9 cellular contexts compared by ENCODE assay signal in genomic region chr3:21894459-21895083, GRCh38.
DNase-seq lines count a peak whose midpoint lies in the region; ATAC-seq and TF ChIP-seq lines count a peak whose summit lies in the region.
"Had no signal": no experiment of that assay in that cellular context is flagged by ENCODE, and none has a peak within 500 bp of the region (broad histone marks: within the 10 kb centered on the region; RNA-seq: fewer than 3 reads in every experiment).

No MANE protein-coding gene starts in this region.

- H3K4me2 ChIP-seq in PC-9 = no peak overlapping the region
- no peak overlapping the region for H3K4me2 ChIP-seq in fibroblast of lung (ENCODE audit: extremely low read depth, insufficient read depth, low read length)

- intact Hi-C loops in PC-9 (cut with micrococcal nuclease; ENCODE audit: unreplicated experiment) (loop anchor here (5.0 kb wide), 2 partner anchors 1382 to 1667 kb away; no protein-coding TSS in a partner anchor), prostate gland (cut with DNase I) (loop anchor here (5.0 to 10.0 kb wide), 4 partner anchors 142 to 1550 kb away; partner anchors contain the start of gene ZNF385D)

- H3K36me3 Mint-ChIP-seq in activated T-cell treated with anti-CD3 and anti-CD28 coated beads, Interleukin-2, amount 50 U/mL, for 4 hours (ENCODE audit: insufficient read depth) = no peaks in the 10 kb centered on the region

- no TSS peak for BruUV-seq in PC-9 (replicated peaks; lab: Mats Ljungman, UMichigan)

- H2AFZ ChIP-seq in PC-9 (no peak overlapping the region), fibroblast of lung (ENCODE audit: low read length) (no peak overlapping the region)

- 61% methylated on average over 2 of the region's 2 CpGs for WGBS in prostate gland

- in situ Hi-C loops in GM13977 (cut with MboI; ENCODE audit: low pct_unique_long_range_greater_than_20kb, low sequenced_read_pairs, unreplicated experiment) = no loop called here

- H3K4me1 ChIP-seq in PC-9 (replicated peaks; ENCODE audit: insufficient read depth) = no peaks in the 10 kb centered on the region
- H3K4me1 ChIP-seq in fibroblast of lung (ENCODE audit: control insufficient read depth, extremely low read depth, insufficient read depth, low read length) = no peaks in the 10 kb centered on the region
- no peaks in the 10 kb centered on the region for H3K4me1 ChIP-seq in prostate gland (replicated peaks)

- no peak for TF ChIP-seq POLR2A in prostate gland (IDR thresholded peaks at IDR 0.05)

- H3K4me3 ChIP-seq in PC-9 (no peak overlapping the region), fibroblast of lung (replicated peaks in 1 of 4; ENCODE audit: control extremely low read depth in 1 of 4, insufficient read depth in 1 of 4, low read depth in 3 of 4, low read length in 4 of 4) (no peak overlapping the region), prostate gland (no peak overlapping the region)

- no peaks in the 10 kb centered on the region for H3K4me1 Mint-ChIP-seq in activated T-cell treated with anti-CD3 and anti-CD28 coated beads, Interleukin-2, amount 50 U/mL, for 4 hours (ENCODE audit: low read depth)
- H3K4me1 Mint-ChIP-seq: activated B cell treated with CpG ODN at 0.5 μM for 24 hours had no signal

- no peak for ATAC-seq in GM18858 (IDR thresholded peaks at IDR 0.05; ENCODE audit: unreplicated experiment)
- ATAC-seq in activated T-cell treated with anti-CD3 and anti-CD28 coated beads, Interleukin-2, amount 50 U/mL, for 4 hours = no peak

- H3K9me3 Mint-ChIP-seq in activated T-cell treated with anti-CD3 and anti-CD28 coated beads, Interleukin-2, amount 50 U/mL, for 4 hours = peaks cover 4% of the 10 kb centered on the region
- H3K9me3 Mint-ChIP-seq: activated B cell treated with CpG ODN at 0.5 μM for 24 hours had no signal

- H3K9me3 ChIP-seq in PC-9 (ENCODE audit: insufficient read depth, low read depth) (no peaks in the 10 kb centered on the region), fibroblast of lung (ENCODE audit: control insufficient read depth, insufficient read depth, low read depth, low read length) (no peaks in the 10 kb centered on the region), prostate gland (no peaks in the 10 kb centered on the region)

- H3K27me3 ChIP-seq in PC-9 (ENCODE audit: insufficient read depth, low read depth) (no peaks in the 10 kb centered on the region), fibroblast of lung (ENCODE audit: control insufficient read depth, insufficient read depth, low read length) (no peaks in the 10 kb centered on the region), prostate gland (replicated peaks; ENCODE audit: insufficient read depth) (no peaks in the 10 kb centered on the region)

- H3K4me3 Mint-ChIP-seq in activated T-cell treated with anti-CD3 and anti-CD28 coated beads, Interleukin-2, amount 50 U/mL, for 4 hours = no peak overlapping the region
- H3K4me3 Mint-ChIP-seq: activated B cell treated with CpG ODN at 0.5 μM for 24 hours had no signal

- TF ChIP-seq CTCF in GM13977 (IDR thresholded peaks at IDR 0.05; ENCODE audit: extremely low read depth, insufficient read depth, missing control alignments) (peak; percentile 19), PC-9 (conservative IDR thresholded peaks at IDR 0.05) (peak; percentile 80), fibroblast of lung (conservative IDR thresholded peaks at IDR 0.05 in 1 of 2, IDR thresholded peaks at IDR 0.05 in 1 of 2; ENCODE audit: low read depth in 1 of 2, low read length in 2 of 2) (peak; percentile 48 to 63), prostate gland (IDR thresholded peaks at IDR 0.05) (peak in 3 of 4 experiments; percentile 53 to 69 (median 57))

- H3K36me3 ChIP-seq in PC-9 (ENCODE audit: low read depth) (no peaks in the 10 kb centered on the region), fibroblast of lung (ENCODE audit: control insufficient read depth, insufficient read depth, low read length) (no peaks in the 10 kb centered on the region), prostate gland (no peaks in the 10 kb centered on the region)

- POLR2A ChIA-PET in PC-9 (lab: Charles Lee; ENCODE audit: unreplicated experiment) = no interaction called here

- no peak overlapping the region for H3K27ac ChIP-seq in PC-9
- H3K27ac ChIP-seq in fibroblast of lung (ENCODE audit: insufficient read depth, low read length) = no peak overlapping the region
- no peak overlapping the region for H3K27ac ChIP-seq in prostate gland

- no peaks in the 10 kb centered on the region for H3K79me2 ChIP-seq in PC-9 (ENCODE audit: low read depth)
- H3K79me2 ChIP-seq in fibroblast of lung (ENCODE audit: control insufficient read depth, insufficient read depth, low read length) = no peaks in the 10 kb centered on the region

- no peak for DNase-seq in GM13977 (ENCODE audit: low spot score)
- no peak for DNase-seq in PC-9
- DNase-seq in fibroblast of lung (ENCODE audit: low read depth in 2 of 2) = peak; percentile 13 to 62
- DNase-seq in prostate gland (ENCODE audit: low spot score) = no peak
- no peak for DNase-seq in NCI-H146 treated with DMSO at 0.1 percent for 48 hours (lab: John Stamatoyannopoulos, UW; ENCODE audit: unreplicated experiment)
- DNase-seq in NCI-H1436 treated with DMSO at 0.1 percent for 48 hours (lab: John Stamatoyannopoulos, UW) = no peak
- DNase-seq in activated T-cell treated with anti-CD3 and anti-CD28 coated beads, Interleukin-2, amount 50 U/mL, for 4 hours = no peak
- DNase-seq: activated B cell treated with CpG ODN at 0.5 μM for 24 hours had no signal

- CTCF ChIA-PET in PC-9 (lab: Charles Lee) = interaction anchor here (0.7 kb wide), 1 partner anchor 1020 kb away, joined by 3 read pairs; no protein-coding TSS in a partner anchor

- H4K20me1 ChIP-seq in PC-9 (ENCODE audit: insufficient read depth) (no peaks in the 10 kb centered on the region), fibroblast of lung (ENCODE audit: control insufficient read depth, extremely low read depth, insufficient read depth, low read length) (no peaks in the 10 kb centered on the region)

- no peaks in the 10 kb centered on the region for H3F3A ChIP-seq in PC-9 (ENCODE audit: insufficient read depth, low read depth)

- H3K9ac ChIP-seq in fibroblast of lung (ENCODE audit: insufficient read depth, low read length) = no peak overlapping the region

- no peaks in the 10 kb centered on the region for H3K9me2 ChIP-seq in PC-9 (ENCODE audit: insufficient read depth)

- no peaks in the 10 kb centered on the region for H3K27me3 Mint-ChIP-seq in activated T-cell treated with anti-CD3 and anti-CD28 coated beads, Interleukin-2, amount 50 U/mL, for 4 hours (ENCODE audit: low read depth)
- H3K27me3 Mint-ChIP-seq: activated B cell treated with CpG ODN at 0.5 μM for 24 hours had no signal

Comparison
In these comparisons a context has a peak if more than half of its experiments do, and no peak if none do; other contexts are left out.
1. DNase-seq: peak in fibroblast of lung (2 of 2); none in GM13977 (single experiment), PC-9 (0 of 2), prostate gland (single experiment), NCI-H146 treated with DMSO at 0.1 percent for 48 hours (single experiment), NCI-H1436 treated with DMSO at 0.1 percent for 48 hours (single experiment) and activated T-cell treated with anti-CD3 and anti-CD28 coated beads, Interleukin-2, amount 50 U/mL, for 4 hours (single experiment).
2. CTCF ChIP-seq: peak in every context shown above with its lines; median percentile 80 in PC-9; 57 in prostate gland; 56 in fibroblast of lung; 19 in GM13977.